In the genomic region with DNA sequence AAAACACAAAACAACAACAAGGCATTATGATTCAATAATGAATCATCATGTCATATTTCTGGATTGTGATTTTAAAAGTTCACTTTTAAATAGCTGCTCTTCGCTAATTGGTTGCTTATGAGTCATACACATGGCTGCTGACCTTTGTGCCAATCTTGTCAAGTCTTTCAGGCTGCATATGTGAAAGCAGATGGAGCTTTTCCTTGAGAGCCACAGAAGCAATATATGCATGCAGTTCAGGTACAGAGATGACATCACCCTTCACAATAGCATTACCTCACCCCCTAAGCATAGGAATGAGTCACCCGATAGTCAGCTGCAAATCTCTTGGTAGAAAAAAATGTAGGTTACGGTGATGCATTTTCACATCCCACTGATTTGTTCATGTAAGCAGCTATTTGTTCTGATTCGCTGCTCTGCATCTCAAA, we compare ENCODE assay signal across 8 cellular contexts. TPM values are rescaled to one million over a fixed set of nuclear protein-coding genes. Genes with fewer than 3 reads are reported as not detected.
DNase-seq lines count a peak whose midpoint lies in the region; ATAC-seq, FAIRE-seq and TF ChIP-seq lines count a peak whose summit lies in the region.

No MANE protein-coding gene starts in this region.

- H3K36me3 Mint-ChIP-seq in activated B cell treated with CpG ODN at 0.5 μM for 24 hours (ENCODE audit: low read depth): peaks cover 32% of the 10 kb centered on the region

- POLR2A ChIA-PET in activated B cell treated with CpG ODN at 0.5 μM for 24 hours (lab: Charles Lee): interaction anchor here (0.8 to 2.4 kb wide), 8 partner anchors 9 to 92 kb away, joined by 3 to 59 read pairs (median 4); partner anchors contain the start of genes EIF2AK3 and RPIA

- TF ChIP-seq CTCF in activated B cell treated with CpG ODN at 0.5 μM for 24 hours (IDR thresholded peaks at IDR 0.05): no peak

- DNase-seq in ACHN (peak; percentile 97), GM18507 (ENCODE audit: extremely low spot score, insufficient read length, low read depth) (peak; percentile 67), NCI-H2081 (lab: John Stamatoyannopoulos, UW) (peak; percentile 6 to 55), activated B cell treated with CpG ODN at 0.5 μM for 24 hours (no peak), dermis microvascular lymphatic vessel endothelial cell (ENCODE audit: low read depth in 2 of 2) (peak; percentile 87 to 99), medulla oblongata (ENCODE audit: extremely low spot score) (peak; percentile 42)
- peak; percentile 63 to 73 for DNase-seq in stimulated activated naive CD8-positive, alpha-beta T cell treated with anti-CD3 and anti-CD28 coated beads, Interleukin-15, amount 100 ng/mL, for 72 hours

- no peaks in the 10 kb centered on the region for H3K27me3 Mint-ChIP-seq in activated B cell treated with CpG ODN at 0.5 μM for 24 hours
- no peaks in the 10 kb centered on the region for H3K27me3 Mint-ChIP-seq in stimulated activated naive CD8-positive, alpha-beta T cell treated with anti-CD3 and anti-CD28 coated beads, Interleukin-15, amount 100 ng/mL, for 72 hours

- H3K4me3 Mint-ChIP-seq in activated B cell treated with CpG ODN at 0.5 μM for 24 hours: peak overlapping the region; percentile 67
- H3K4me3 Mint-ChIP-seq in stimulated activated naive CD8-positive, alpha-beta T cell treated with anti-CD3 and anti-CD28 coated beads, Interleukin-15, amount 100 ng/mL, for 72 hours: peak overlapping the region in 1 of 2 donors; percentile 17

- peak; percentile 99 for FAIRE-seq in GM18507 (lab: Jason Lieb, UNC)

- peaks cover 89% of the 10 kb centered on the region for H3K4me1 Mint-ChIP-seq in activated B cell treated with CpG ODN at 0.5 μM for 24 hours
- H3K4me1 Mint-ChIP-seq in stimulated activated naive CD8-positive, alpha-beta T cell treated with anti-CD3 and anti-CD28 coated beads, Interleukin-15, amount 100 ng/mL, for 72 hours: peaks cover 27% of the 10 kb centered on the region

- H3K9me3 Mint-ChIP-seq in activated B cell treated with CpG ODN at 0.5 μM for 24 hours: no peaks in the 10 kb centered on the region
- H3K9me3 Mint-ChIP-seq in stimulated activated naive CD8-positive, alpha-beta T cell treated with anti-CD3 and anti-CD28 coated beads, Interleukin-15, amount 100 ng/mL, for 72 hours: no peaks in the 10 kb centered on the region

- in situ Hi-C loops in ACHN (cut with HindIII; ENCODE audit: low pct_ligation_motif_present, low pct_unique_long_range_greater_than_20kb, low sequenced_read_pairs): no loop called here

- intact Hi-C loops in activated B cell treated with CpG ODN at 0.5 μM for 24 hours (cut with micrococcal nuclease): loop anchor here (1.0 to 5.0 kb wide), 4 partner anchors 15 to 237 kb away; partner anchors contain the start of genes EIF2AK3 and RPIA

- CTCF ChIA-PET in activated B cell treated with CpG ODN at 0.5 μM for 24 hours (lab: Charles Lee): interaction anchor here (0.8 to 2.8 kb wide), 4 partner anchors 9 to 91 kb away, joined by 3 to 12 read pairs (median 4); partner anchors contain the start of gene RPIA

- H3K27ac Mint-ChIP-seq in activated B cell treated with CpG ODN at 0.5 μM for 24 hours: peak overlapping the region; percentile 90
- peak overlapping the region; percentile 63 to 67 for H3K27ac Mint-ChIP-seq in stimulated activated naive CD8-positive, alpha-beta T cell treated with anti-CD3 and anti-CD28 coated beads, Interleukin-15, amount 100 ng/mL, for 72 hours

- peak; percentile 99 for ATAC-seq in HG02885 (IDR thresholded peaks at IDR 0.05; ENCODE audit: poor library complexity, unreplicated experiment)
- peak; percentile 94 for ATAC-seq in activated B cell treated with CpG ODN at 0.5 μM for 24 hours (ENCODE audit: low read depth)
- peak; percentile 100 for ATAC-seq in stimulated activated naive CD8-positive, alpha-beta T cell treated with anti-CD3 and anti-CD28 coated beads, Interleukin-15, amount 100 ng/mL, for 72 hours

RNA-seq across cellular contexts. Expression of gene EIF2AK3, which starts 27.2 kb away (rescaled TPM):
- total RNA-seq in activated B cell treated with CpG ODN at 0.5 μM for 24 hours (28.2 and 28.6 TPM in 2 replicates), dermis microvascular lymphatic vessel endothelial cell (10.8 and 12.4 TPM in 2 replicates)
